In the genomic region with DNA sequence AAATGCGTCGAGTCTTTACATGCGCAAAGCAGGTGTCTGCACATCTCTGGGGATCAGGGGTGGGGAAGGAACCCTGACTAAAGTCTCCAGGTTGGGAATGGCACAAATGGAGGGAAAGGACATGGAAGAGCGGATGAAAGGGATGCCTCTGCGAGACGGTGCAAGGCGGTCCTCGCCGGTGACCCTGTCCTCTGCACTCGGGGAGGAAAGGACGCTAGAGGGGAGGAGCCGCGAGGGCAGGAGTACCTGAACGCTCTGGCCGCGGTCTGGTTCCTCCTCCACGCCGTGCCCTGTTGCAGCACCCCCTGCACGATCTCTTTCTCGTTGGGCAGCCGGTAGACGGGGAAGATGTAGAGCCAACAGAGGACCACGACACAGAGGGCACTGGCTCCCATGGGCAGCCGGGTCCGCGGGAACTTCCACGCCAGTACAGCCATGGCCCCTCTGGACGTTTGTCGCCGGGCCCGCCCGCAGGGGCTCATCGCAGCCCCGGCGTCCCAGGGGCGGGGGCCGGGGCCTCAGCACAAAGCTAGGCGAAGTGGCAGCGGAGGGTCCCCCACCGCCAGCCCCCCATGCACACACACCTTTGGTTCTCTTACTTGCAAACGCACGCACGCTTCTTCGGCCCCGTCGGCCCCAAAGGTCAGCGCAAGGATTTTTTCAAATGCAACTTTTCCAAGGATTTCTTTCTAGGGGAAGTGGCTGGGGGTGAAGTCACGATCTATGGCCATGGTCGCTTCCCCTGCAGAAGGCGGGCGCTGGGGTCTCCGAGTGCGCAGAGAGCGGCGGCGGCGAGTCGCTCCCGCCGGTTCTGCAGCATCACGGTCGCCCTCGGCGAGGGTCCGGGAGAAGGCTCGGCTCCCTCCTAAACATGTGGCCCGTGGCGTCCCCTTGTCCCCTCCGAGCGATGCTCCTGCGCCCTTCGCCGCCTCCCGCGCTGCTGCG, we compare ENCODE assay signal across 8 cellular contexts. TPM values are rescaled to one million over a fixed set of nuclear protein-coding genes. Genes with fewer than 3 reads are reported as not detected.
DNase-seq lines count a peak whose midpoint lies in the region; ATAC-seq, FAIRE-seq and TF ChIP-seq lines count a peak whose summit lies in the region.

No MANE protein-coding gene starts in this region.

- DNase-seq in GM12892 (ENCODE audit: insufficient read length) (peak; percentile 3), NCI-H2107 treated with DMSO at 0.1 percent for 48 hours (lab: John Stamatoyannopoulos, UW; ENCODE audit: unreplicated experiment) (no peak), pons (ENCODE audit: low spot score) (no peak)
- DNase-seq in activated CD4-positive, alpha-beta T cell treated with anti-CD3 and anti-CD28 coated beads, Interleukin-2, amount 50 U/mL, for 48 hours, result peak; percentile 25 to 36

- H2AFZ ChIP-seq in neuron (ENCODE audit: low read depth, low read length), result peak overlapping the region; percentile 73

- ATAC-seq in esophagus mucosa (peak; percentile 45), GM21528 (IDR thresholded peaks at IDR 0.05; ENCODE audit: low FRiP score, unreplicated experiment) (no peak), GM18907 (IDR thresholded peaks at IDR 0.05; ENCODE audit: unreplicated experiment) (no peak)

- no peaks in the 10 kb centered on the region for H3K27me3 ChIP-seq in neuron (ENCODE audit: insufficient read depth, low read length)

- TF ChIP-seq POLR2A in GM12892 (IDR thresholded peaks at IDR 0.05; ENCODE audit: low read depth, low read length), result no peak

- no peaks in the 10 kb centered on the region for H3K9me3 ChIP-seq in neuron (ENCODE audit: low read length)

- peak overlapping the region; percentile 82 for H3K4me3 ChIP-seq in neuron (ENCODE audit: low read length)

- H3K36me3 ChIP-seq in neuron (ENCODE audit: insufficient read depth, low read length), result peaks cover 4% of the 10 kb centered on the region

- peaks cover 33% of the 10 kb centered on the region for H3K4me1 ChIP-seq in neuron (ENCODE audit: insufficient read depth, low read length)

- no peak for FAIRE-seq in GM12892 (lab: Jason Lieb, UNC)

RNA-seq across cellular contexts. Expression of a gene that starts 0.5 kb away (rescaled TPM):
- not detected for polyA plus RNA-seq in GM12892 (2012; ENCODE audit: missing spikeins)
- 1.5 TPM for total RNA-seq in esophagus mucosa

Comparison
In these comparisons a context has a peak if more than half of its experiments do, and no peak if none do; other contexts are left out.
1. DNase-seq: peak in GM12892 (single experiment) and activated CD4-positive, alpha-beta T cell treated with anti-CD3 and anti-CD28 coated beads, Interleukin-2, amount 50 U/mL, for 48 hours (2 of 2); none in NCI-H2107 treated with DMSO at 0.1 percent for 48 hours (single experiment) and pons (single experiment).